ENCODE assay signal across 16 cellular contexts in genomic region chr1:19385236-19385635, GRCh38.
DNase-seq lines count a peak whose midpoint lies in the region; ATAC-seq, FAIRE-seq and TF ChIP-seq lines count a peak whose summit lies in the region.
"Had no signal": no experiment of that assay in that cellular context is flagged by ENCODE, and none has a peak within 500 bp of the region (broad histone marks: within the 10 kb centered on the region; RNA-seq: fewer than 3 reads in every experiment).

No MANE protein-coding gene starts in this region.

- TF ChIP-seq CTCF in nephron progenitor cell (IDR thresholded peaks at IDR 0.05), result no peak
- no peak for TF ChIP-seq CTCF in type B pancreatic cell (conservative IDR thresholded peaks at IDR 0.05)

- H3K4me3 Mint-ChIP-seq in activated CD4-positive, alpha-beta memory T cell treated with anti-CD3 and anti-CD28 coated beads for 36 hours, result no peak overlapping the region
- no peak overlapping the region for H3K4me3 Mint-ChIP-seq in activated CD4-positive, alpha-beta memory T cell treated with anti-CD3 and anti-CD28 coated beads, Interleukin-2, amount 10 ng/mL, durations not matched to agents 7 days and 5 days
- H3K4me3 Mint-ChIP-seq in nephron progenitor cell (no peak overlapping the region), type B pancreatic cell (no peak overlapping the region)
- H3K4me3 Mint-ChIP-seq in stimulated activated naive CD8-positive, alpha-beta T cell treated with anti-CD3 and anti-CD28 coated beads, Interleukin-15, amount 100 ng/mL, for 72 hours, result no peak overlapping the region
- H3K4me3 Mint-ChIP-seq: activated T-cell treated with anti-CD3 and anti-CD28 coated beads, Interleukin-2, amount 50 U/mL, for 72 hours had no signal

- TF ChIP-seq POLR2A in H54 (IDR thresholded peaks at IDR 0.05; ENCODE audit: low read depth, low read length), result no peak

- H3K27ac Mint-ChIP-seq in activated CD4-positive, alpha-beta memory T cell treated with anti-CD3 and anti-CD28 coated beads for 36 hours, result peak overlapping the region; percentile 24
- no peak overlapping the region for H3K27ac Mint-ChIP-seq in activated CD4-positive, alpha-beta memory T cell treated with anti-CD3 and anti-CD28 coated beads, Interleukin-2, amount 10 ng/mL, durations not matched to agents 7 days and 5 days
- H3K27ac Mint-ChIP-seq in nephron progenitor cell, result peak overlapping the region; percentile 96
- H3K27ac Mint-ChIP-seq in type B pancreatic cell, result peak overlapping the region; percentile 77
- no peak overlapping the region for H3K27ac Mint-ChIP-seq in stimulated activated naive CD8-positive, alpha-beta T cell treated with anti-CD3 and anti-CD28 coated beads, Interleukin-15, amount 100 ng/mL, for 72 hours
- H3K27ac Mint-ChIP-seq: activated T-cell treated with anti-CD3 and anti-CD28 coated beads, Interleukin-2, amount 50 U/mL, for 72 hours had no signal

- H3K27ac ChIP-seq in esophagus (ENCODE audit: low read depth in 2 of 2, low read length in 1 of 2), result peak overlapping the region; percentile 75 to 77

- no peak for FAIRE-seq in H54 (lab: Jason Lieb, UNC)
- FAIRE-seq: A204.1 had no signal

- H3K27me3 ChIP-seq in esophagus (ENCODE audit: control insufficient read depth in 1 of 2, insufficient read depth in 2 of 2, low read length in 2 of 2), result no peaks in the 10 kb centered on the region

- peaks cover 14% of the 10 kb centered on the region for H3K36me3 Mint-ChIP-seq in activated CD4-positive, alpha-beta memory T cell treated with anti-CD3 and anti-CD28 coated beads for 36 hours
- peaks cover 47% of the 10 kb centered on the region for H3K36me3 Mint-ChIP-seq in activated CD4-positive, alpha-beta memory T cell treated with anti-CD3 and anti-CD28 coated beads, Interleukin-2, amount 10 ng/mL, durations not matched to agents 7 days and 5 days (ENCODE audit: low read depth)
- H3K36me3 Mint-ChIP-seq in nephron progenitor cell (ENCODE audit: low read depth) (peaks cover 22% of the 10 kb centered on the region), type B pancreatic cell (peaks cover 15% of the 10 kb centered on the region)

- POLR2A ChIA-PET in activated CD4-positive, alpha-beta memory T cell treated with anti-CD3 and anti-CD28 coated beads for 36 hours (lab: Charles Lee), result no interaction called here
- POLR2A ChIA-PET in activated CD4-positive, alpha-beta memory T cell treated with anti-CD3 and anti-CD28 coated beads, Interleukin-2, amount 10 ng/mL, durations not matched to agents 7 days and 5 days (lab: Charles Lee), result interaction anchor here (1.0 kb wide), 1 partner anchor 101 kb away, joined by 3 read pairs; no protein-coding TSS in a partner anchor
- POLR2A ChIA-PET in HEK293T (lab: Yijun Ruan, JAX), result no interaction called here

- H3K27me3 Mint-ChIP-seq in activated CD4-positive, alpha-beta memory T cell treated with anti-CD3 and anti-CD28 coated beads for 36 hours, result no peaks in the 10 kb centered on the region
- no peaks in the 10 kb centered on the region for H3K27me3 Mint-ChIP-seq in activated CD4-positive, alpha-beta memory T cell treated with anti-CD3 and anti-CD28 coated beads, Interleukin-2, amount 10 ng/mL, durations not matched to agents 7 days and 5 days
- H3K27me3 Mint-ChIP-seq in nephron progenitor cell (ENCODE audit: low read depth, poor library complexity), result no peaks in the 10 kb centered on the region
- no peaks in the 10 kb centered on the region for H3K27me3 Mint-ChIP-seq in type B pancreatic cell
- no peaks in the 10 kb centered on the region for H3K27me3 Mint-ChIP-seq in stimulated activated naive CD8-positive, alpha-beta T cell treated with anti-CD3 and anti-CD28 coated beads, Interleukin-15, amount 100 ng/mL, for 72 hours
- H3K27me3 Mint-ChIP-seq: progenitor cell of endocrine pancreas had no signal

- peaks cover 32% of the 10 kb centered on the region for H3K4me1 Mint-ChIP-seq in activated CD4-positive, alpha-beta memory T cell treated with anti-CD3 and anti-CD28 coated beads for 36 hours (ENCODE audit: low read depth)
- H3K4me1 Mint-ChIP-seq in activated CD4-positive, alpha-beta memory T cell treated with anti-CD3 and anti-CD28 coated beads, Interleukin-2, amount 10 ng/mL, durations not matched to agents 7 days and 5 days, result peaks cover 28% of the 10 kb centered on the region
- peaks cover 36% of the 10 kb centered on the region for H3K4me1 Mint-ChIP-seq in nephron progenitor cell
- peaks cover 53% of the 10 kb centered on the region for H3K4me1 Mint-ChIP-seq in type B pancreatic cell (ENCODE audit: unreplicated experiment)
- peaks cover 39% of the 10 kb centered on the region for H3K4me1 Mint-ChIP-seq in stimulated activated naive CD8-positive, alpha-beta T cell treated with anti-CD3 and anti-CD28 coated beads, Interleukin-15, amount 100 ng/mL, for 72 hours

- no peaks in the 10 kb centered on the region for H3K9me3 ChIP-seq in esophagus (ENCODE audit: control insufficient read depth in 2 of 2, insufficient read depth in 1 of 2, low read depth in 1 of 2, low read length in 1 of 2)
- H3K9me3 ChIP-seq: SK-N-SH had no signal

- H3K4me3 ChIP-seq in esophagus (ENCODE audit: low read depth in 1 of 2, low read length in 2 of 2), result no peak overlapping the region

- peaks cover 7 to 13% of the 10 kb centered on the region in 2 donors for H3K36me3 ChIP-seq in esophagus (ENCODE audit: control insufficient read depth in 2 of 2, insufficient read depth in 2 of 2, low read length in 1 of 2)

- H3K4me1 ChIP-seq in esophagus (ENCODE audit: control insufficient read depth in 2 of 2, insufficient read depth in 2 of 2, low read length in 1 of 2), result peaks cover 2 to 23% of the 10 kb centered on the region in 2 donors

- DNase-seq in activated CD4-positive, alpha-beta memory T cell treated with anti-CD3 and anti-CD28 coated beads for 36 hours, result no peak
- DNase-seq in activated CD4-positive, alpha-beta memory T cell treated with anti-CD3 and anti-CD28 coated beads, Interleukin-2, amount 10 ng/mL, durations not matched to agents 7 days and 5 days, result no peak
- DNase-seq in nephron progenitor cell, result no peak
- no peak for DNase-seq in type B pancreatic cell (ENCODE audit: extremely low spot score, unreplicated experiment)
- DNase-seq in H54 (ENCODE audit: insufficient read length, low spot score), result no peak
- DNase-seq in HEK293T (ENCODE audit: extremely low spot score), result no peak
- DNase-seq in stimulated activated naive CD8-positive, alpha-beta T cell treated with anti-CD3 and anti-CD28 coated beads, Interleukin-15, amount 100 ng/mL, for 72 hours, result no peak
- DNase-seq: activated CD4-positive, alpha-beta T cell treated with anti-CD3 and anti-CD28 coated beads for 1 hour; activated T-cell treated with anti-CD3 and anti-CD28 coated beads, Interleukin-2, amount 50 U/mL, for 72 hours; NCI-H1092; SK-N-SH; stimulated activated CD4-positive, alpha-beta T cell treated with anti-CD3 and anti-CD28 coated beads, Interleukin-4, amount 100 ng/mL, for 1 hour; stimulated activated naive CD4-positive, alpha-beta T cell had no signal

- CTCF ChIA-PET in activated CD4-positive, alpha-beta memory T cell treated with anti-CD3 and anti-CD28 coated beads for 36 hours (lab: Charles Lee), result no interaction called here
- CTCF ChIA-PET in activated CD4-positive, alpha-beta memory T cell treated with anti-CD3 and anti-CD28 coated beads, Interleukin-2, amount 10 ng/mL, durations not matched to agents 7 days and 5 days (lab: Charles Lee), result interaction anchor here (1.0 kb wide), 1 partner anchor 197 kb away, joined by 3 read pairs; no protein-coding TSS in a partner anchor
- CTCF ChIA-PET in HEK293T (lab: Yijun Ruan, JAX), result no interaction called here

- 71 to 84% methylated on average over 9 of the region's 9 CpGs for WGBS in esophagus, 2 donors

- intact Hi-C loops in activated CD4-positive, alpha-beta memory T cell treated with anti-CD3 and anti-CD28 coated beads for 36 hours (cut with micrococcal nuclease), result no loop called here

- ATAC-seq in stimulated activated naive CD8-positive, alpha-beta T cell treated with anti-CD3 and anti-CD28 coated beads, Interleukin-15, amount 100 ng/mL, for 72 hours, result no peak
- ATAC-seq: activated T-cell treated with anti-CD3 and anti-CD28 coated beads, Interleukin-2, amount 50 U/mL, for 72 hours had no signal

- no peaks in the 10 kb centered on the region for H3K9me3 Mint-ChIP-seq in activated CD4-positive, alpha-beta memory T cell treated with anti-CD3 and anti-CD28 coated beads for 36 hours
- no peaks in the 10 kb centered on the region for H3K9me3 Mint-ChIP-seq in activated CD4-positive, alpha-beta memory T cell treated with anti-CD3 and anti-CD28 coated beads, Interleukin-2, amount 10 ng/mL, durations not matched to agents 7 days and 5 days
- H3K9me3 Mint-ChIP-seq in nephron progenitor cell (no peaks in the 10 kb centered on the region), type B pancreatic cell (no peaks in the 10 kb centered on the region)
- H3K9me3 Mint-ChIP-seq in stimulated activated naive CD8-positive, alpha-beta T cell treated with anti-CD3 and anti-CD28 coated beads, Interleukin-15, amount 100 ng/mL, for 72 hours, result no peaks in the 10 kb centered on the region
- H3K9me3 Mint-ChIP-seq: activated T-cell treated with anti-CD3 and anti-CD28 coated beads, Interleukin-2, amount 50 U/mL, for 72 hours had no signal

TF ChIP-seq in HEK293T, 16 proteins besides CTCF, POLR2A, EP300 and RAD21:
- no peak for TF ChIP-seq FOXA1 (IDR thresholded peaks at IDR 0.05)
- no peak for TF ChIP-seq FOXK2 (IDR thresholded peaks at IDR 0.05)
- no peak for TF ChIP-seq ELF4 (IDR thresholded peaks at IDR 0.05)
- TF ChIP-seq FOXM1 (IDR thresholded peaks at IDR 0.05; ENCODE audit: borderline replicate concordance), result no peak
- no peak for TF ChIP-seq SP1 (IDR thresholded peaks at IDR 0.05)
- TF ChIP-seq CTBP1 (IDR thresholded peaks at IDR 0.05; ENCODE audit: borderline replicate concordance), result no peak
- no peak for TF ChIP-seq LEF1 (IDR thresholded peaks at IDR 0.05; ENCODE audit: borderline replicate concordance)
- no peak for TF ChIP-seq HDGF (IDR thresholded peaks at IDR 0.05; ENCODE audit: borderline replicate concordance)
- no peak for TF ChIP-seq L3MBTL2 (conservative IDR thresholded peaks at IDR 0.05)
- no peak for TF ChIP-seq NFRKB (IDR thresholded peaks at IDR 0.05)
- TF ChIP-seq SUZ12 (IDR thresholded peaks at IDR 0.05), result no peak

Comparison
In these comparisons a context has a peak if more than half of its experiments do, and no peak if none do; other contexts are left out.
1. H3K27ac Mint-ChIP-seq: peak in activated CD4-positive, alpha-beta memory T cell treated with anti-CD3 and anti-CD28 coated beads for 36 hours (single experiment), nephron progenitor cell (single experiment) and type B pancreatic cell (single experiment); none in activated CD4-positive, alpha-beta memory T cell treated with anti-CD3 and anti-CD28 coated beads, Interleukin-2, amount 10 ng/mL, durations not matched to agents 7 days and 5 days (single experiment) and stimulated activated naive CD8-positive, alpha-beta T cell treated with anti-CD3 and anti-CD28 coated beads, Interleukin-15, amount 100 ng/mL, for 72 hours (0 of 2).